In the genomic region with DNA sequence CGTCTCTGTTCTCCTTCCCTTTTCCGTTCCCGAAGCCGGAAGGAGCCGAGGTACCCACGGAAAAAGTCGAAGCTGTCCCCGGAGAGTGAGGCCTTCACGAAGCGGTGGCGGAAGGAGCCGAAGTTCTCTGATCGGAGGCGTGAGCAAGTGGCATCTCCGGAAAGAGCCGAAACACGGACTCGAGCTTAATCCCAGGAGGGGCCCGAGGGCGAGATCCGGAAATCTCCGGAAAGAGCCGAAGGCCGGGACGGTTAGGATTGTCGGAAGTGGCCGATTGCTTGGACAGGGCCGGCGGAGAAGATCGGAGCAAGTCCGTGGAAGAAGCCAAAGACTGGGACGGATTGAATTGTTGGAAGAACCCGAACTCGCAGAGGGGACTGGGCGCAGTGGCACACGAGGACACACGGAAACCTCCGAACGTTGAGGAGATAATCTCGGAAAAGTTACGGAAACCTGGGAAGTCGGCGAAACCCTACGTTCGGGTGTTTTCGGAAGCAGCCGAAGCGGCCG, we compare ENCODE assay signal across 1 cellular context.
TF ChIP-seq lines count a peak whose summit lies in the region.

No MANE protein-coding gene starts in this region.

TF ChIP-seq in IMR-90, 13 proteins besides CTCF, POLR2A, EP300 and RAD21 (continued from another document):
- TF ChIP-seq RFX5 (IDR thresholded peaks at IDR 0.05; ENCODE audit: low read depth, low read length) (no peak), CHD1 (IDR thresholded peaks at IDR 0.05; ENCODE audit: low read depth, low read length) (no peak), FOS (IDR thresholded peaks at IDR 0.05; ENCODE audit: low read depth, low read length) (no peak), MAFK (IDR thresholded peaks at IDR 0.05; ENCODE audit: low read depth, low read length) (no peak), RCOR1 (IDR thresholded peaks at IDR 0.05; ENCODE audit: insufficient replicate concordance, low read length) (no peak), NFE2L2 (IDR thresholded peaks at IDR 0.05; ENCODE audit: low read depth, low read length) (no peak), MAZ (IDR thresholded peaks at IDR 0.05; ENCODE audit: borderline replicate concordance, low read depth, low read length) (no peak), SMC3 (IDR thresholded peaks at IDR 0.05; ENCODE audit: low read depth, low read length) (no peak), ELK1 (IDR thresholded peaks at IDR 0.05; ENCODE audit: borderline replicate concordance, low read depth, low read length) (no peak), BHLHE40 (IDR thresholded peaks at IDR 0.05; ENCODE audit: low read depth, low read length) (no peak), USF2 (IDR thresholded peaks at IDR 0.05; ENCODE audit: low read depth, low read length) (no peak)
